Comparison of ENCODE assay signal across 31 cellular contexts in the genomic region with DNA sequence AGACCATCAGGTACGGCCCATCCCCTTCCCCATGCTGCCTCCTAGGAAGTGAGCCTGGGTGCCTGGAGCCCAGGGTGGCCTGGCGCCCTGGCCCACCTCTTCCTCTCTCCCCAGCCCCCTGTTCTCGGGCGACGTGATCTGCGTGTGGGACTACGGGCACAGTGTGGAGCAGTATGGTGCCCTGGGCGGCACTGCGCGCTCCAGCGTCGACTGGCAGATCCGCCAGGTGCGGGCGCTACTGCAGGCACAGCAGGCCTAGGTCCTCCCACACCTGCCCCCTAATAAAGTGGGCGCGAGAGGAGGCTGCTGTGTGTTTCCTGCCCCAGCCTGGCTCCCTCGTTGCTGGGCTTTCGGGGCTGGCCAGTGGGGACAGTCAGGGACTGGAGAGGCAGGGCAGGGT.
"Had no signal": no experiment of that assay in that cellular context is flagged by ENCODE, and none has a peak within 500 bp of the region (broad histone marks: within the 10 kb centered on the region; RNA-seq: fewer than 3 reads in every experiment).

No MANE protein-coding gene starts in this region.

- H3K27me3 ChIP-seq: ascending aorta, cardiac muscle cell, SJSA1 had no signal

- H3K4me1 ChIP-seq: ascending aorta, SJSA1 had no signal

- H3K36me3 Mint-ChIP-seq: activated naive CD4-positive, alpha-beta T cell treated with anti-CD3 and anti-CD28 coated beads, Interleukin-2, amount 50 U/mL, for 24 hours; activated naive CD8-positive, alpha-beta T cell treated with anti-CD3 and anti-CD28 coated beads, Interleukin-2, amount 10 ng/mL, durations not matched to agents 7 days and 5 days; T-cell had no signal

- H3K4me3 Mint-ChIP-seq: activated CD4-positive, alpha-beta T cell treated with anti-CD3 and anti-CD28 coated beads, Interleukin-2, amount 10 ng/mL, durations not matched to agents 24 days and 14 days; activated CD8-positive, alpha-beta T cell treated with anti-CD3 and anti-CD28 coated beads for 36 hours; activated naive CD4-positive, alpha-beta T cell treated with anti-CD3 and anti-CD28 coated beads, Interleukin-2, amount 50 U/mL, for 24 hours; activated naive CD8-positive, alpha-beta T cell treated with anti-CD3 and anti-CD28 coated beads, Interleukin-2, amount 10 ng/mL, durations not matched to agents 7 days and 5 days; activated T-cell treated with anti-CD3 and anti-CD28 coated beads, Interleukin-2, amount 50 U/mL, for 24 hours; central memory CD8-positive, alpha-beta T cell; T-cell had no signal

- ATAC-seq: activated CD8-positive, alpha-beta T cell treated with anti-CD3 and anti-CD28 coated beads for 36 hours; T-cell had no signal

- H3K9ac ChIP-seq: KMS-11, SK-N-SH had no signal

- H3K9me3 ChIP-seq: ascending aorta, SJSA1, SK-N-SH had no signal

- H3K4me1 Mint-ChIP-seq: activated CD4-positive, alpha-beta T cell treated with anti-CD3 and anti-CD28 coated beads, Interleukin-2, amount 10 ng/mL, durations not matched to agents 24 days and 14 days; activated naive CD4-positive, alpha-beta T cell treated with anti-CD3 and anti-CD28 coated beads, Interleukin-2, amount 50 U/mL, for 24 hours; activated naive CD8-positive, alpha-beta T cell treated with anti-CD3 and anti-CD28 coated beads, Interleukin-2, amount 10 ng/mL, durations not matched to agents 7 days and 5 days; central memory CD8-positive, alpha-beta T cell; T-cell had no signal

- DNase-seq: activated CD4-positive, alpha-beta T cell treated with anti-CD3 and anti-CD28 coated beads, Interleukin-2, amount 10 ng/mL, durations not matched to agents 24 days and 14 days; activated CD4-positive, alpha-beta T cell treated with anti-CD3 and anti-CD28 coated beads, Interleukin-2, amount 50 U/mL, for 4 hours; activated CD8-positive, alpha-beta T cell treated with anti-CD3 and anti-CD28 coated beads for 36 hours; activated gamma-delta T cell; activated naive CD4-positive, alpha-beta T cell treated with Interleukin-2 at 50 U/mL for 16 hours; activated naive CD8-positive, alpha-beta T cell treated with anti-CD3 and anti-CD28 coated beads, Interleukin-2, amount 10 ng/mL, durations not matched to agents 7 days and 5 days; activated T-cell treated with anti-CD3 and anti-CD28 coated beads, Interleukin-2, amount 50 U/mL, for 24 hours; amygdala; MM.1S; MV-4-11; NCI-H1092; NCI-H146; NCI-H187; NCI-H2029 treated with DMSO at 0.1 percent for 48 hours; NCI-H2107; NCI-H2171; NCI-H510A; NCI-H526; NCI-H748 treated with DMSO at 0.1 percent for 48 hours; SHP77; SK-N-SH; T-cell; T-helper 2 cell; T-helper 9 cell had no signal

- H3K4me3 ChIP-seq: ascending aorta, cardiac muscle cell, SJSA1 had no signal

- H3K36me3 ChIP-seq: cardiac muscle cell had no signal

- H3K4me2 ChIP-seq: KMS-11, SK-N-SH had no signal

- H3K27ac Mint-ChIP-seq: activated CD4-positive, alpha-beta T cell treated with anti-CD3 and anti-CD28 coated beads, Interleukin-2, amount 10 ng/mL, durations not matched to agents 24 days and 14 days; activated CD8-positive, alpha-beta T cell treated with anti-CD3 and anti-CD28 coated beads for 36 hours; activated naive CD8-positive, alpha-beta T cell treated with anti-CD3 and anti-CD28 coated beads, Interleukin-2, amount 10 ng/mL, durations not matched to agents 7 days and 5 days; activated T-cell treated with anti-CD3 and anti-CD28 coated beads, Interleukin-2, amount 50 U/mL, for 24 hours; activated T-helper 2 cell treated with anti-CD3 and anti-CD28 coated beads, Interferon-gamma antibody, Interleukin-2, Interleukin-4, amounts not matched to agents 10 μg/mL and 5 μg/mL and 100 μg/mL, durations not matched to agents 14 hours and 24 hours and 36 hours; T-cell had no signal

- H3K27me3 Mint-ChIP-seq: activated CD4-positive, alpha-beta T cell treated with anti-CD3 and anti-CD28 coated beads, Interleukin-2, amount 10 ng/mL, durations not matched to agents 24 days and 14 days; activated CD8-positive, alpha-beta T cell treated with anti-CD3 and anti-CD28 coated beads for 36 hours; activated naive CD4-positive, alpha-beta T cell treated with anti-CD3 and anti-CD28 coated beads, Interleukin-2, amount 50 U/mL, for 24 hours; activated naive CD8-positive, alpha-beta T cell treated with anti-CD3 and anti-CD28 coated beads, Interleukin-2, amount 10 ng/mL, durations not matched to agents 7 days and 5 days; activated T-cell treated with anti-CD3 and anti-CD28 coated beads, Interleukin-2, amount 50 U/mL, for 24 hours; central memory CD8-positive, alpha-beta T cell; T-cell had no signal

- H3K27ac ChIP-seq: ascending aorta, cardiac muscle cell, KMS-11, SJSA1 had no signal
